ENCODE assay signal across 1 cellular context in genomic region chr5:37850128-37850865, GRCh38.
TF ChIP-seq lines count a peak whose summit lies in the region.

No MANE protein-coding gene starts in this region.

TF ChIP-seq in IMR-90, 13 proteins besides CTCF, POLR2A, EP300 and RAD21:
- TF ChIP-seq CEBPB (IDR thresholded peaks at IDR 0.05; ENCODE audit: low read depth, low read length) (peak; percentile 53), RFX5 (IDR thresholded peaks at IDR 0.05; ENCODE audit: low read depth, low read length) (no peak), USF2 (IDR thresholded peaks at IDR 0.05; ENCODE audit: low read depth, low read length) (no peak), FOS (IDR thresholded peaks at IDR 0.05; ENCODE audit: low read depth, low read length) (no peak), BHLHE40 (IDR thresholded peaks at IDR 0.05; ENCODE audit: low read depth, low read length) (no peak)
TF ChIP-seq in IMR-90: peak in this region for 1.
